8 cellular contexts compared by ENCODE assay signal in genomic region chr2:227473019-227473461, GRCh38. TPM values are rescaled to one million over a fixed set of nuclear protein-coding genes. Genes with fewer than 3 reads are reported as not detected.
DNase-seq lines count a peak whose midpoint lies in the region; ATAC-seq, FAIRE-seq and TF ChIP-seq lines count a peak whose summit lies in the region.

No MANE protein-coding gene starts in this region.

- no peak for DNase-seq in CD4-positive, CD25-positive, alpha-beta regulatory T cell
- DNase-seq in activated naive CD4-positive, alpha-beta T cell treated with anti-CD3 and anti-CD28 coated beads, Interleukin-2, amount 50 U/mL, for 72 hours (ENCODE audit: low spot score in 2 of 2), result no peak
- DNase-seq in HepG2 (ENCODE audit: low spot score), result no peak
- no peak for DNase-seq in upper lobe of left lung
- no peak for DNase-seq in AG08395 (ENCODE audit: low spot score)

- ATAC-seq in CD4-positive, CD25-positive, alpha-beta regulatory T cell (ENCODE audit: low read depth in 2 of 2), result no peak
- no peak for ATAC-seq in activated naive CD4-positive, alpha-beta T cell treated with anti-CD3 and anti-CD28 coated beads, Interleukin-2, amount 50 U/mL, for 72 hours
- 0 out of 3 replicates have a peak, but pooled peaks have one; percentile 3 for ATAC-seq in HepG2
- no peak for ATAC-seq in upper lobe of left lung (ENCODE audit: low FRiP score in 2 of 2)
- ATAC-seq in GM19035 (IDR thresholded peaks at IDR 0.05; ENCODE audit: unreplicated experiment), result no peak
- no peak for ATAC-seq in GM18498 (IDR thresholded peaks at IDR 0.05; ENCODE audit: unreplicated experiment)

- no peak for TF ChIP-seq RAD21 in HepG2 (CRISPR knock-in tag; IDR thresholded peaks at IDR 0.05)

- TF ChIP-seq EP300 in HepG2 (IDR thresholded peaks at IDR 0.05; ENCODE audit: low read depth in 2 of 2, low read length in 2 of 2), result no peak
- TF ChIP-seq EP300 in HepG2 (CRISPR knock-in tag; IDR thresholded peaks at IDR 0.05; ENCODE audit: borderline replicate concordance), result no peak
- no peak for TF ChIP-seq EP300 in upper lobe of left lung (IDR thresholded peaks at IDR 0.05)

- H3K27me3 Mint-ChIP-seq in CD4-positive, CD25-positive, alpha-beta regulatory T cell, result no peaks in the 10 kb centered on the region

- peak overlapping the region; percentile 85 for H3K4me3 ChIP-seq in CD4-positive, CD25-positive, alpha-beta regulatory T cell (ENCODE audit: low read depth, low read length)
- H3K4me3 ChIP-seq in HUES64 (ENCODE audit: low read length), result peak overlapping the region; percentile 95
- H3K4me3 ChIP-seq in HepG2 (replicated peaks in 1 of 3; ENCODE audit: insufficient read depth in 1 of 3, low read depth in 2 of 3, low read length in 3 of 3), result peak overlapping the region; percentile 94 to 98 (median 97)
- peak overlapping the region; percentile 95 to 99 (median 98) for H3K4me3 ChIP-seq in upper lobe of left lung

- H3K4me1 ChIP-seq in CD4-positive, CD25-positive, alpha-beta regulatory T cell (ENCODE audit: control insufficient read depth, insufficient read depth, low read length, poor library complexity, severe bottlenecking), result peaks cover 22% of the 10 kb centered on the region
- H3K4me1 ChIP-seq in HUES64 (ENCODE audit: insufficient read depth, low read length) (peaks cover 16% of the 10 kb centered on the region), HepG2 (ENCODE audit: insufficient read depth, low read length) (peaks cover 54% of the 10 kb centered on the region), upper lobe of left lung (peaks cover 25 to 44% (median 35%) of the 10 kb centered on the region in 4 donors)

- no peak for FAIRE-seq in HepG2 (lab: Jason Lieb, UNC)

- no peak overlapping the region for H3K27ac ChIP-seq in CD4-positive, CD25-positive, alpha-beta regulatory T cell (ENCODE audit: insufficient read depth, low read length, poor library complexity, severe bottlenecking)
- H3K27ac ChIP-seq in HUES64 (ENCODE audit: low read depth, low read length), result no peak overlapping the region
- peak overlapping the region; percentile 39 for H3K27ac ChIP-seq in HepG2 (ENCODE audit: extremely low read length, insufficient read depth, low read length)
- peak overlapping the region; percentile 95 to 99 (median 96) for H3K27ac ChIP-seq in upper lobe of left lung

- TF ChIP-seq CTCF in HepG2 (CRISPR knock-in tag; IDR thresholded peaks at IDR 0.05) (peak; percentile 16), upper lobe of left lung (IDR thresholded peaks at IDR 0.05) (no peak)

- no peaks in the 10 kb centered on the region for H3K36me3 ChIP-seq in CD4-positive, CD25-positive, alpha-beta regulatory T cell (ENCODE audit: control insufficient read depth, insufficient read depth, low read length)
- no peaks in the 10 kb centered on the region for H3K36me3 ChIP-seq in HUES64 (ENCODE audit: insufficient read depth, low read length)
- H3K36me3 ChIP-seq in HepG2 (replicated peaks in 1 of 2; ENCODE audit: control insufficient read depth in 1 of 2, insufficient read depth in 2 of 2, low read length in 2 of 2), result no peaks in the 10 kb centered on the region
- H3K36me3 ChIP-seq in upper lobe of left lung, result no peaks in the 10 kb centered on the region

- H4K20me1 ChIP-seq in HepG2 (ENCODE audit: insufficient read depth, low read length), result peaks cover 42% of the 10 kb centered on the region

- TF ChIP-seq POLR2A in HepG2 (IDR thresholded peaks at IDR 0.05; ENCODE audit: insufficient read depth in 1 of 2, low read depth in 2 of 2, low read length in 2 of 2) (no peak), upper lobe of left lung (IDR thresholded peaks at IDR 0.05) (no peak)

- POLR2A ChIA-PET in HepG2 (lab: Yijun Ruan, JAX), result interaction anchor here (0.6 to 1.4 kb wide), 5 partner anchors 18 to 147 kb away, joined by 3 to 12 read pairs (median 5); no protein-coding TSS in a partner anchor

- in situ Hi-C loops in HepG2 (cut with HindIII; ENCODE audit: extremely low pct_ligation_motif_present, low pct_unique_long_range_greater_than_20kb), result loop anchor here (5.0 kb wide), 1 partner anchor 294 kb away; no protein-coding TSS in a partner anchor

- peak overlapping the region; percentile 76 for H3K4me2 ChIP-seq in HepG2 (ENCODE audit: low read depth, low read length)

- intact Hi-C loops in HepG2 (cut with micrococcal nuclease; ENCODE audit: unreplicated experiment), result loop anchor here (2.0 to 10.0 kb wide), 4 partner anchors 39 to 339 kb away; partner anchors contain the start of gene CCL20

- BruUV-seq in HepG2 (replicated peaks; lab: Mats Ljungman, UMichigan), result no TSS peak

- H3K4me3 Mint-ChIP-seq in CD4-positive, CD25-positive, alpha-beta regulatory T cell, result peak overlapping the region; percentile 91 to 100 (median 96)

- H3K79me2 ChIP-seq in HepG2 (ENCODE audit: insufficient read depth, low read length), result peaks cover 54% of the 10 kb centered on the region

- peak overlapping the region; percentile 46 to 96 (median 92) for H3K27ac Mint-ChIP-seq in CD4-positive, CD25-positive, alpha-beta regulatory T cell
- H3K27ac Mint-ChIP-seq in activated naive CD4-positive, alpha-beta T cell treated with anti-CD3 and anti-CD28 coated beads, Interleukin-2, amount 50 U/mL, for 72 hours, result peak overlapping the region; percentile 90 to 98

- no peaks in the 10 kb centered on the region for H3K27me3 ChIP-seq in CD4-positive, CD25-positive, alpha-beta regulatory T cell (ENCODE audit: control insufficient read depth, insufficient read depth, low read length)
- no peaks in the 10 kb centered on the region for H3K27me3 ChIP-seq in HUES64 (ENCODE audit: insufficient read depth, low read length)
- H3K27me3 ChIP-seq in HepG2 (ENCODE audit: control insufficient read depth in 1 of 2, insufficient read depth in 2 of 2, low read length in 2 of 2), result no peaks in the 10 kb centered on the region; a peak in 1 of 5 replicates
- no peaks in the 10 kb centered on the region for H3K27me3 ChIP-seq in upper lobe of left lung

- CTCF ChIA-PET in HepG2 (lab: Yijun Ruan, JAX; ENCODE audit: low intra/inter-chr PET ratio, low total read pairs), result no interaction called here

- no peaks in the 10 kb centered on the region for H3K9me3 ChIP-seq in CD4-positive, CD25-positive, alpha-beta regulatory T cell (ENCODE audit: control insufficient read depth in 2 of 2, low read length in 2 of 2)
- no peaks in the 10 kb centered on the region for H3K9me3 ChIP-seq in HUES64 (ENCODE audit: insufficient read depth, low read depth, low read length)
- H3K9me3 ChIP-seq in HepG2 (ENCODE audit: low read length), result no peaks in the 10 kb centered on the region
- no peaks in the 10 kb centered on the region for H3K9me3 ChIP-seq in upper lobe of left lung

- H3K9ac ChIP-seq in HUES64 (ENCODE audit: low read depth, low read length), result peak overlapping the region; percentile 51
- peak overlapping the region; percentile 88 for H3K9ac ChIP-seq in HepG2 (ENCODE audit: insufficient read depth, low read depth, low read length)

- no peak overlapping the region for H2AFZ ChIP-seq in HepG2 (ENCODE audit: low read length)

- H3K4me1 Mint-ChIP-seq in CD4-positive, CD25-positive, alpha-beta regulatory T cell, result peaks cover 32 to 58% (median 43%) of the 10 kb centered on the region in 4 donors

- 3% methylated on average over 18 of the region's 19 CpGs for WGBS in HUES64
- under 1% methylated on average over 16 of the region's 19 CpGs for WGBS in HepG2 (ENCODE audit: low lambda C conversion rate)
- WGBS in upper lobe of left lung, 2 donors, result 1 to 5% methylated on average over 16 to 17 of the region's 19 CpGs

- H3K9me3 Mint-ChIP-seq in CD4-positive, CD25-positive, alpha-beta regulatory T cell, result peaks cover 0 to 2% (median 0%) of the 10 kb centered on the region in 7 donors
- peaks cover 0 to 4% of the 10 kb centered on the region in 2 donors for H3K9me3 Mint-ChIP-seq in activated naive CD4-positive, alpha-beta T cell treated with anti-CD3 and anti-CD28 coated beads, Interleukin-2, amount 50 U/mL, for 72 hours

- no peaks in the 10 kb centered on the region for H3K36me3 Mint-ChIP-seq in CD4-positive, CD25-positive, alpha-beta regulatory T cell
- peaks cover 5 to 32% of the 10 kb centered on the region in 2 donors for H3K36me3 Mint-ChIP-seq in activated naive CD4-positive, alpha-beta T cell treated with anti-CD3 and anti-CD28 coated beads, Interleukin-2, amount 50 U/mL, for 72 hours

TF ChIP-seq in HepG2, 621 proteins besides CTCF, POLR2A, EP300 and RAD21 (continues in another document):
- peak; percentile 50; the same call in 1 of the 2 replicates for TF ChIP-seq SNAPC2 (CRISPR knock-in tag; IDR thresholded peaks at IDR 0.05)

RNA-seq across cellular contexts. Expression of gene AGFG1, which starts 1.1 kb away (rescaled TPM):
- 64.0 TPM for total RNA-seq in CD4-positive, CD25-positive, alpha-beta regulatory T cell
- polyA plus RNA-seq in CD4-positive, CD25-positive, alpha-beta regulatory T cell, result 10 to 100 TPM; 14.9 to 28.7 (median 20.2) TPM
- polyA plus RNA-seq in HUES64 (2013, experiment 1 of 2), result 67.0 TPM
- polyA plus RNA-seq in HUES64 (2013, experiment 2 of 2), result 67.0 TPM
- total RNA-seq in activated naive CD4-positive, alpha-beta T cell treated with anti-CD3 and anti-CD28 coated beads, Interleukin-2, amount 50 U/mL, for 72 hours, result 100 to 1,000 TPM in 1 of 2 donors, 10 to 100 TPM in 1; 63.3 to 219 TPM
- total RNA-seq in HepG2 (2016; rRNA removed; fragmentation: Illumina TruSeq; extraction: Trizol) (145 and 187 TPM in 2 replicates), upper lobe of left lung (10 to 100 TPM; 24.1 to 99.6 (median 71.2) TPM)
- total RNA-seq in HepG2 (2016; cell fraction: cytosol; rRNA removed; fragmentation: Illumina TruSeq; extraction: Trizol; ENCODE audit: low read depth), result 43.0 and 45.7 TPM in 2 replicates
- total RNA-seq in HepG2 (2016; cell fraction: insoluble cytoplasmic fraction; rRNA removed; fragmentation: Illumina TruSeq; extraction: Trizol), result 137 and 182 TPM in 2 replicates
- 97.9 and 106 TPM in 2 replicates for total RNA-seq in HepG2 (2016; cell fraction: membrane; rRNA removed; fragmentation: Illumina TruSeq; extraction: Trizol)
- 81.6 and 96.2 TPM in 2 replicates for total RNA-seq in HepG2 (2016; cell fraction: nucleus; rRNA removed; fragmentation: Illumina TruSeq; extraction: Trizol)
- polyA plus RNA-seq in HepG2 (2011; rRNA removed), result 133 and 168 TPM in 2 replicates
- polyA plus RNA-seq in HepG2 (2011; cell fraction: cytosol; rRNA removed), result 117 and 131 TPM in 2 replicates
- polyA plus RNA-seq in HepG2 (2011; cell fraction: nucleus; rRNA removed), result 69.2 and 88.9 TPM in 2 replicates
- polyA plus RNA-seq in HepG2 (2012), result 64.4 and 70.1 TPM in 2 replicates
- polyA plus RNA-seq in HepG2 (2016; cell fraction: cytosol; fragmentation: Illumina TruSeq; extraction: Trizol; ENCODE audit: low read depth), result 18.9 and 21.0 TPM in 2 replicates
- polyA plus RNA-seq in HepG2 (2016; cell fraction: insoluble cytoplasmic fraction; fragmentation: Illumina TruSeq; extraction: Trizol; ENCODE audit: low read depth), result 159 and 174 TPM in 2 replicates
- 58.1 and 62.3 TPM in 2 replicates for polyA plus RNA-seq in HepG2 (2016; cell fraction: membrane; fragmentation: Illumina TruSeq; extraction: Trizol; ENCODE audit: low read depth)
- polyA plus RNA-seq in HepG2 (2016; cell fraction: nucleus; fragmentation: Illumina TruSeq; extraction: Trizol; ENCODE audit: insufficient read depth, low read depth), result 104 and 107 TPM in 2 replicates
- 354 and 508 TPM in 2 replicates for polyA minus RNA-seq in HepG2 (2011; rRNA and poly(A)+ RNA removed; ENCODE audit: low replicate concordance)
- 133 and 147 TPM in 2 replicates for polyA minus RNA-seq in HepG2 (2011; cell fraction: cytosol; rRNA and poly(A)+ RNA removed)
- polyA minus RNA-seq in HepG2 (2011; cell fraction: nucleus; rRNA and poly(A)+ RNA removed), result 117 TPM in 2 replicates

Comparison
In these comparisons a context has a peak if more than half of its experiments do, and no peak if none do; other contexts are left out.
1. H3K27ac ChIP-seq: peak in HepG2 (single experiment) and upper lobe of left lung (4 of 4); none in CD4-positive, CD25-positive, alpha-beta regulatory T cell (single experiment) and HUES64 (single experiment).
2. Peak in every context shown above with its lines, with median percentiles within 50 percentile points of each other: H3K4me3 ChIP-seq.